ENCODE assay signal across 1 cellular context in the genomic region with DNA sequence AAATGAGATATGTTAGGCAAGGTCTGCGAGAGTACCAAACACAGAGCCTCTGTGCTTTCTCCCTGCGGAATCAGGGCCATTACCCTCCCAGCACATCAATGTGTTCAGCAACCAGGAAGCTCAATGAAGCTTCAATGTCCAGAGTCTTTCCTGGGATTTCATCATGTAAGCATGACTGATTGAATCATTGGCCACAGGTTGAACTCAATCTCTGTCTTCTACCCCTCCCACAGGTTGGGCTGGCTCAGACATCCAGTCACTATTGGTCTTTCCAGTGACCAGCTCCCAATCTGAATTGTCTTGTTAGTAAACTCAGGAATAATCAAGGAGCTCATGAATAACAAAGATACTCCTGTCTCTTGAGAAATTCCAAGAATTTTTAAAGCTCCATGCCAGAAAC.
A peak's percentile ranks its signal among the peaks of the same experiment; 100 is the strongest.
TF ChIP-seq lines count a peak whose summit lies in the region.

No MANE protein-coding gene starts in this region.

TF ChIP-seq in IMR-90, 13 proteins besides CTCF, POLR2A, EP300 and RAD21:
- TF ChIP-seq MXI1 (IDR thresholded peaks at IDR 0.05; ENCODE audit: borderline replicate concordance, low read depth, low read length) (no peak), CEBPB (IDR thresholded peaks at IDR 0.05; ENCODE audit: low read depth, low read length) (peak; percentile 65), MAZ (IDR thresholded peaks at IDR 0.05; ENCODE audit: borderline replicate concordance, low read depth, low read length) (no peak)
TF ChIP-seq in IMR-90: peak in this region for 1.
